9 cellular contexts compared by ENCODE assay signal in genomic region chr11:81874627-81875026, GRCh38.
DNase-seq lines count a peak whose midpoint lies in the region; ATAC-seq lines count a peak whose summit lies in the region.
"Had no signal": no experiment of that assay in that cellular context is flagged by ENCODE, and none has a peak within 500 bp of the region (broad histone marks: within the 10 kb centered on the region; RNA-seq: fewer than 3 reads in every experiment).

No MANE protein-coding gene starts in this region.

- H3K27ac Mint-ChIP-seq in activated CD4-positive, alpha-beta T cell treated with anti-CD3 and anti-CD28 coated beads for 36 hours: peak overlapping the region; percentile 53
- H3K27ac Mint-ChIP-seq in immature natural killer cell: peak overlapping the region in 5 of 6 donors; percentile 4 to 80 (median 58)

- ATAC-seq in activated CD4-positive, alpha-beta T cell treated with anti-CD3 and anti-CD28 coated beads for 36 hours: no peak
- peak; percentile 46 for ATAC-seq in HG02588 (IDR thresholded peaks at IDR 0.05; ENCODE audit: unreplicated experiment)

- peak overlapping the region; percentile 5 for H3K4me3 Mint-ChIP-seq in activated CD4-positive, alpha-beta T cell treated with anti-CD3 and anti-CD28 coated beads for 36 hours
- H3K4me3 Mint-ChIP-seq in immature natural killer cell: peak overlapping the region in 4 of 5 donors; percentile 0 to 65 (median 46)

- H3K36me3 Mint-ChIP-seq in activated CD4-positive, alpha-beta T cell treated with anti-CD3 and anti-CD28 coated beads for 36 hours (ENCODE audit: low read depth): no peaks in the 10 kb centered on the region
- peaks cover 0 to 4% (median 0%) of the 10 kb centered on the region in 3 donors for H3K36me3 Mint-ChIP-seq in immature natural killer cell

- H3K9me3 Mint-ChIP-seq in activated CD4-positive, alpha-beta T cell treated with anti-CD3 and anti-CD28 coated beads for 36 hours (ENCODE audit: low read depth): no peaks in the 10 kb centered on the region
- H3K9me3 Mint-ChIP-seq in immature natural killer cell: no peaks in the 10 kb centered on the region

- peaks cover 41% of the 10 kb centered on the region for H3K4me1 Mint-ChIP-seq in activated CD4-positive, alpha-beta T cell treated with anti-CD3 and anti-CD28 coated beads for 36 hours
- H3K4me1 Mint-ChIP-seq in immature natural killer cell: peaks cover 34 to 40% of the 10 kb centered on the region in 2 donors

- intact Hi-C loops in activated CD4-positive, alpha-beta T cell treated with anti-CD3 and anti-CD28 coated beads for 36 hours (cut with DNase I, micrococcal nuclease): no loop called here

- H3K27me3 Mint-ChIP-seq in activated CD4-positive, alpha-beta T cell treated with anti-CD3 and anti-CD28 coated beads for 36 hours: no peaks in the 10 kb centered on the region
- peaks cover 5 to 11% (median 7%) of the 10 kb centered on the region in 3 donors for H3K27me3 Mint-ChIP-seq in immature natural killer cell (ENCODE audit: low read depth in 3 of 3)

- DNase-seq in activated CD4-positive, alpha-beta T cell treated with anti-CD3 and anti-CD28 coated beads for 36 hours: peak; percentile 22
- DNase-seq in activated CD4-positive, alpha-beta T cell treated with anti-CD3 and anti-CD28 coated beads, Interleukin-2, amount 50 U/mL, for 4 hours: no peak
- DNase-seq in MV-4-11 (lab: John Stamatoyannopoulos, UW) (peak; percentile 31), immature natural killer cell (peak; percentile 9 to 39 (median 9)), medulla oblongata (ENCODE audit: extremely low spot score) (no peak), NCI-H2227 treated with DMSO at 0.1 percent for 48 hours (lab: John Stamatoyannopoulos, UW) (no peak), NCI-H345 (lab: John Stamatoyannopoulos, UW) (no peak)
- DNase-seq: SHP77 treated with DMSO at 0.1 percent for 48 hours had no signal

- POLR2A ChIA-PET in activated CD4-positive, alpha-beta T cell treated with anti-CD3 and anti-CD28 coated beads for 36 hours (lab: Charles Lee): no interaction called here

- CTCF ChIA-PET in activated CD4-positive, alpha-beta T cell treated with anti-CD3 and anti-CD28 coated beads for 36 hours (lab: Charles Lee): interaction anchor here (1.1 kb wide), 1 partner anchor 93 kb away, joined by 3 read pairs; no protein-coding TSS in a partner anchor

Comparison
In these comparisons a context has a peak if more than half of its experiments do, and no peak if none do; other contexts are left out.
1. DNase-seq: peak in activated CD4-positive, alpha-beta T cell treated with anti-CD3 and anti-CD28 coated beads for 36 hours (single experiment), MV-4-11 (single experiment) and immature natural killer cell (3 of 3); none in activated CD4-positive, alpha-beta T cell treated with anti-CD3 and anti-CD28 coated beads, Interleukin-2, amount 50 U/mL, for 4 hours (0 of 2), medulla oblongata (single experiment), NCI-H2227 treated with DMSO at 0.1 percent for 48 hours (single experiment) and NCI-H345 (single experiment).